8 cellular contexts compared by ENCODE assay signal in the genomic region with DNA sequence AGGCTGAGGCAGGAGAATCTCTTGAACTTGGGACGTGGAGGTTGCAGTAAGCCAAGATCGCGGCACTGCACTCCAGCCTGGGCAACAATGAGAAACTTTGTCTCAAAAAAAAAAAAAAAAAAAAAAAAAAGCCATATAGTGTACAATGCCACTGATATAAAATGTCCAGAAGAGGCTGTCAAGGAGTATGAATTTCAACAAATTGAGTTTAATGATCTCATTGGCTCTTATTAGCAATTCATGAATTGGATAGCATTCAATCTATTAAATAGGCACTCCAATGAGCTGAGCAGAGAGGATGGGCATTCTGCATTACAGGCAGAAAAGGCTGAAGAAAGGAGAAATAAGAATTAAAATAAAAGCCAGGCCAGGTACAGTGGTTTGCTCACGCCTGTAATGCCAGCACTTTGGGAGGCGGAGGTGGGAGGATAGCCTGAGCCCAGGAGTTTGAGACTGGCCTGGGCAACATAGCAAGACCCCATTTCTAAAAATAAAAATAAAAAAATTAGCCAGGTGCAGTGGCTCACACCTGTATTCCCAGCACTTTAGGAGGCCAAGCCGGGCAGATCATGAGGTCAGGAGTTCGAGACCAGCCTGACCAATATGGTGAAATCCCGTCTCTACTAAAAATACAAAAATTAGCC. TPM values are rescaled to one million over a fixed set of nuclear protein-coding genes. Genes with fewer than 3 reads are reported as not detected.
DNase-seq lines count a peak whose midpoint lies in the region; ATAC-seq and TF ChIP-seq lines count a peak whose summit lies in the region.

No MANE protein-coding gene starts in this region.

- ATAC-seq in GM19328 (IDR thresholded peaks at IDR 0.05; ENCODE audit: unreplicated experiment): no peak

- H4K20me1 ChIP-seq in Karpas-422 (ENCODE audit: insufficient read depth, low read depth, low read length): peaks cover 27% of the 10 kb centered on the region
- H4K20me1 ChIP-seq in neural cell (ENCODE audit: insufficient read depth): no peaks in the 10 kb centered on the region

- no peaks in the 10 kb centered on the region for H3K36me3 ChIP-seq in BJ (ENCODE audit: control insufficient read depth, insufficient read depth, low read length)
- no peaks in the 10 kb centered on the region for H3K36me3 ChIP-seq in Karpas-422 (ENCODE audit: insufficient read depth, low read length)
- no peaks in the 10 kb centered on the region for H3K36me3 ChIP-seq in neural cell (ENCODE audit: insufficient read depth, low read length)

- H3K4me2 ChIP-seq in Karpas-422 (ENCODE audit: low read depth, low read length, poor library complexity, severe bottlenecking): peak overlapping the region; percentile 82
- peak overlapping the region; percentile 70 for H3K4me2 ChIP-seq in neural cell (ENCODE audit: low read length)

- H3K4me1 ChIP-seq in Karpas-422 (ENCODE audit: low read length): peaks cover 38% of the 10 kb centered on the region

- no peak for TF ChIP-seq EP300 in neural cell (conservative IDR thresholded peaks at IDR 0.05; ENCODE audit: poor library complexity, severe bottlenecking)

- no peaks in the 10 kb centered on the region for H3F3A ChIP-seq in neural cell (ENCODE audit: insufficient read depth, low read length, poor library complexity, severe bottlenecking)

- H3K9me2 ChIP-seq in Karpas-422 (replicated peaks; ENCODE audit: insufficient read depth, low read length): no peaks in the 10 kb centered on the region
- H3K9me2 ChIP-seq in neural cell (ENCODE audit: insufficient read depth, low read length): no peaks in the 10 kb centered on the region

- no peak for TF ChIP-seq CTCF in BJ (IDR thresholded peaks at IDR 0.05; ENCODE audit: insufficient read depth, low read depth, low read length)
- TF ChIP-seq CTCF in dorsolateral prefrontal cortex (IDR thresholded peaks at IDR 0.05 in 54 of 56, conservative IDR thresholded peaks at IDR 0.05 in 2 of 56; ENCODE audit: low read depth in 1 of 56, partially characterized antibody in 56 of 56): no peak
- TF ChIP-seq CTCF in neural cell (IDR thresholded peaks at IDR 0.05; ENCODE audit: poor library complexity, severe bottlenecking): no peak

- no peak for TF ChIP-seq RAD21 in neural cell (conservative IDR thresholded peaks at IDR 0.05)

- DNase-seq in BJ (ENCODE audit: low read depth) (no peak), Karpas-422 (no peak), dorsolateral prefrontal cortex (no peak), A172 (ENCODE audit: low spot score) (no peak), DMS53 (lab: John Stamatoyannopoulos, UW) (no peak)
- DNase-seq in activated CD4-positive, alpha-beta T cell treated with anti-CD3 and anti-CD28 coated beads for 1 hour: no peak

- peak overlapping the region; percentile 61; the same call in 1 of the 2 replicates for H3K9ac ChIP-seq in Karpas-422 (ENCODE audit: low read length)
- peak overlapping the region; percentile 26 for H3K9ac ChIP-seq in neural cell (ENCODE audit: low read length)

- peak overlapping the region; percentile 31 for H3K4me3 ChIP-seq in BJ (ENCODE audit: low read depth, low read length)
- peak overlapping the region; percentile 61; the same call in 1 of the 2 replicates for H3K4me3 ChIP-seq in Karpas-422 (ENCODE audit: low read length)
- H3K4me3 ChIP-seq in dorsolateral prefrontal cortex: peak overlapping the region in 58 of 59 donors; percentile 4 to 97 (median 64)
- H3K4me3 ChIP-seq in neural cell (ENCODE audit: low read length): peak overlapping the region; percentile 62

- H3K27ac ChIP-seq in Karpas-422 (ENCODE audit: low read length): no peak overlapping the region
- H3K27ac ChIP-seq in dorsolateral prefrontal cortex: peak overlapping the region in 47 of 59 donors; percentile 17 to 87 (median 78)
- H3K27ac ChIP-seq in neural cell (ENCODE audit: low read length): no peak overlapping the region

- peaks cover 44% of the 10 kb centered on the region for H3K79me2 ChIP-seq in Karpas-422 (ENCODE audit: low read length)
- peaks cover 27% of the 10 kb centered on the region for H3K79me2 ChIP-seq in neural cell (replicated peaks; ENCODE audit: insufficient read depth, low read length)

- POLR2A ChIA-PET in BJ (lab: Charles Lee): interaction anchor here (1.0 kb wide), 1 partner anchor 18 kb away, joined by 6 read pairs; the partner anchor contains the start of gene GADD45B

- H3K27me3 ChIP-seq in BJ (ENCODE audit: control insufficient read depth, insufficient read depth, low read length) (no peaks in the 10 kb centered on the region), Karpas-422 (ENCODE audit: low read length) (no peaks in the 10 kb centered on the region), dorsolateral prefrontal cortex (no peaks in the 10 kb centered on the region), neural cell (ENCODE audit: insufficient read depth, low read depth, low read length) (peaks cover 9% of the 10 kb centered on the region)

- H2AFZ ChIP-seq in Karpas-422 (ENCODE audit: low read length): 0 out of 2 replicates have a peak overlapping the region, but pooled peaks have one; percentile 96
- H2AFZ ChIP-seq in neural cell (ENCODE audit: low read depth, low read length): no peak overlapping the region

- CTCF ChIA-PET in BJ (lab: Yijun Ruan, JAX): interaction anchor here (0.7 to 1.6 kb wide), 4 partner anchors 30 to 170 kb away, joined by 3 to 6 read pairs (median 4); partner anchors contain the start of gene TIMM13

- intact Hi-C loops in dorsolateral prefrontal cortex (cut with DNase I): loop anchor here (2.0 kb wide), 1 partner anchor 31 kb away; the partner anchor contains the start of gene TIMM13 (in 2 of the 2)

- H3K9me3 ChIP-seq in Karpas-422 (ENCODE audit: low read length) (no peaks in the 10 kb centered on the region), neural cell (ENCODE audit: low read length) (no peaks in the 10 kb centered on the region)

TF ChIP-seq in neural cell, 6 proteins besides CTCF, POLR2A, EP300 and RAD21:
- TF ChIP-seq EZH2 (IDR thresholded peaks at IDR 0.05; ENCODE audit: borderline replicate concordance, insufficient read depth, low read length, poor library complexity, severe bottlenecking) (no peak), POLR2AphosphoS5 (IDR thresholded peaks at IDR 0.05) (no peak), REST (IDR thresholded peaks at IDR 0.05; ENCODE audit: borderline replicate concordance) (no peak)
TF ChIP-seq in neural cell: peak in this region for 0.

RNA-seq across cellular contexts. Expression of gene LMNB2, which starts 0.8 kb away (rescaled TPM):
- polyA plus RNA-seq in BJ (2011; rRNA removed) (53.4 and 80.0 TPM in 2 replicates), neural cell (44.1 and 48.8 TPM in 2 replicates)
- polyA minus RNA-seq in BJ (2011; rRNA and poly(A)+ RNA removed): 29.4 and 42.0 TPM in 2 replicates
- total RNA-seq in Karpas-422 (2014; rRNA removed; shearing (Covaris generic); ENCODE audit: low replicate concordance): 20.8 and 80.2 TPM in 2 replicates
- total RNA-seq in dorsolateral prefrontal cortex: 10 to 100 TPM; 13.4 to 25.1 (median 18.3) TPM
- 57.9 and 71.6 TPM in 2 replicates for polyA minus RNA-seq in neural cell
- total RNA-seq in A172 (2014; rRNA removed; shearing (Covaris generic)): 232 and 348 TPM in 2 replicates

RNA-seq across cellular contexts. Expression of gene GADD45B, which starts 18.4 kb away (rescaled TPM):
- 54.5 and 69.8 TPM in 2 replicates for polyA plus RNA-seq in BJ (2011; rRNA removed)
- polyA minus RNA-seq in BJ (2011; rRNA and poly(A)+ RNA removed): 29.7 and 46.4 TPM in 2 replicates
- total RNA-seq in Karpas-422 (2014; rRNA removed; shearing (Covaris generic); ENCODE audit: low replicate concordance): 8.6 and 11.0 TPM in 2 replicates
- total RNA-seq in dorsolateral prefrontal cortex: 100 to 1,000 TPM in 25 of 120 experiments, 10 to 100 TPM in 95; 15.8 to 333 (median 47.4) TPM
- 0.44 TPM in 1 of 2 replicates, not detected in the other for polyA plus RNA-seq in neural cell
- 1.9 and 2.2 TPM in 2 replicates for polyA minus RNA-seq in neural cell
- total RNA-seq in A172 (2014; rRNA removed; shearing (Covaris generic)): 92.7 and 97.6 TPM in 2 replicates

RNA-seq across cellular contexts. Expression of gene TIMM13, which starts 30.1 kb away (rescaled TPM):
- 37.2 and 50.7 TPM in 2 replicates for polyA plus RNA-seq in BJ (2011; rRNA removed)
- polyA minus RNA-seq in BJ (2011; rRNA and poly(A)+ RNA removed): 9.2 and 14.2 TPM in 2 replicates
- total RNA-seq in Karpas-422 (2014; rRNA removed; shearing (Covaris generic); ENCODE audit: low replicate concordance): 49.3 and 66.5 TPM in 2 replicates
- total RNA-seq in dorsolateral prefrontal cortex: 10 to 100 TPM; 36.0 to 71.8 (median 52.0) TPM
- polyA plus RNA-seq in neural cell: 61.0 and 73.0 TPM in 2 replicates
- polyA minus RNA-seq in neural cell: 20.7 and 25.3 TPM in 2 replicates
- 85.0 and 110 TPM in 2 replicates for total RNA-seq in A172 (2014; rRNA removed; shearing (Covaris generic))

Comparison
In these comparisons a context has a peak if more than half of its experiments do, and no peak if none do; other contexts are left out.
1. H3K27ac ChIP-seq: peak in dorsolateral prefrontal cortex (47 of 59); none in Karpas-422 (single experiment) and neural cell (single experiment).
2. Peak in every context shown above with its lines, with median percentiles within 50 percentile points of each other: H3K4me3 ChIP-seq.